Comparison of ENCODE assay signal across 18 cellular contexts in genomic region chr10:22621726-22622125, GRCh38.
DNase-seq lines count a peak whose midpoint lies in the region; ATAC-seq and TF ChIP-seq lines count a peak whose summit lies in the region.
"Had no signal": no experiment of that assay in that cellular context is flagged by ENCODE, and none has a peak within 500 bp of the region (broad histone marks: within the 10 kb centered on the region; RNA-seq: fewer than 3 reads in every experiment).

No MANE protein-coding gene starts in this region.

- H3K4me3 ChIP-seq in GM06990 (replicated peaks; ENCODE audit: low read depth, low read length) (peak overlapping the region; percentile 49; the same call in 1 of the 2 replicates), SJSA1 (no peak overlapping the region), trophoblast cell (ENCODE audit: low read depth, low read length) (no peak overlapping the region)
- H3K4me3 ChIP-seq: BLaER1 treated with 17β-estradiol and CSF1 and Interleukin-3, amounts not matched to agents 10 nM and 100 nM; breast epithelium; left ventricle myocardium inferior; SJCRH30 had no signal

- peaks cover 23% of the 10 kb centered on the region for H3K79me1 ChIP-seq in trophoblast cell (ENCODE audit: low read length)

- peak overlapping the region; percentile 23 for H2BK5ac ChIP-seq in trophoblast cell (ENCODE audit: low read depth, low read length, poor library complexity)

- no peak overlapping the region for H4K8ac ChIP-seq in trophoblast cell (ENCODE audit: low read depth, low read length)

- no peaks in the 10 kb centered on the region for H3K27me3 ChIP-seq in GM06990 (replicated peaks; ENCODE audit: control insufficient read depth, insufficient read depth, low read length)
- H3K27me3 ChIP-seq in SJSA1 (replicated peaks): no peaks in the 10 kb centered on the region
- no peaks in the 10 kb centered on the region for H3K27me3 ChIP-seq in trophoblast cell (ENCODE audit: insufficient read depth, low read length)
- H3K27me3 ChIP-seq: BLaER1 treated with 17β-estradiol and CSF1 and Interleukin-3, amounts not matched to agents 10 nM and 100 nM; breast epithelium; SJCRH30 had no signal

- no peak overlapping the region for H3K9ac ChIP-seq in trophoblast cell (ENCODE audit: low read length)
- H3K9ac ChIP-seq: BLaER1 treated with 17β-estradiol and CSF1 and Interleukin-3, amounts not matched to agents 10 nM and 100 nM had no signal

- H4K12ac ChIP-seq in trophoblast cell (ENCODE audit: low read depth, low read length): no peak overlapping the region

- H2AFZ ChIP-seq in trophoblast cell (ENCODE audit: insufficient read depth, low read length, poor library complexity): no peak overlapping the region

- H3K18ac ChIP-seq in trophoblast cell (ENCODE audit: low read length): no peak overlapping the region

- H3K14ac ChIP-seq in trophoblast cell (ENCODE audit: low read length): no peak overlapping the region

- DNase-seq in GM06990 (ENCODE audit: extremely low read depth, insufficient read length): no peak
- DNase-seq in SJSA1 (ENCODE audit: low read depth in 1 of 2, low spot score in 2 of 2): no peak
- no peak for DNase-seq in effector memory CD8-positive, alpha-beta T cell
- no peak for DNase-seq in trophoblast cell
- DNase-seq in NCI-H748 (lab: John Stamatoyannopoulos, UW; ENCODE audit: unreplicated experiment): no peak
- DNase-seq in NCI-H526 (lab: John Stamatoyannopoulos, UW): no peak
- DNase-seq: activated naive CD4-positive, alpha-beta T cell treated with anti-CD3 and anti-CD28 coated beads for 36 hours; effector CD8-positive, alpha-beta T cell; left ventricle myocardium inferior; NCI-H1105 treated with DMSO at 0.1 percent for 48 hours; NCI-H345; SJCRH30; stimulated activated CD4-positive, alpha-beta T cell treated with anti-CD3 and anti-CD28 coated beads, Interleukin-12 subunit alpha, Interleukin-12 subunit beta, amount 100 ng/mL, for 4 hours had no signal

- no peaks in the 10 kb centered on the region for H3K27me3 Mint-ChIP-seq in effector memory CD8-positive, alpha-beta T cell

- peak overlapping the region; percentile 63 for H2BK120ac ChIP-seq in trophoblast cell (ENCODE audit: insufficient read depth, low read length, poor library complexity)

- H3K4me3 Mint-ChIP-seq in effector memory CD8-positive, alpha-beta T cell: peak overlapping the region; percentile 68 to 75
- H3K4me3 Mint-ChIP-seq: activated naive CD4-positive, alpha-beta T cell treated with anti-CD3 and anti-CD28 coated beads for 36 hours; nephron had no signal

- H3K9me3 ChIP-seq in SJSA1 (replicated peaks) (no peaks in the 10 kb centered on the region), trophoblast cell (ENCODE audit: insufficient read depth, low read depth, low read length) (no peaks in the 10 kb centered on the region)
- H3K9me3 ChIP-seq: breast epithelium, left ventricle myocardium inferior, SJCRH30 had no signal

- peaks cover 4% of the 10 kb centered on the region for H3K36me3 Mint-ChIP-seq in effector memory CD8-positive, alpha-beta T cell (ENCODE audit: insufficient read depth)

- H4K91ac ChIP-seq in trophoblast cell (ENCODE audit: low read depth, low read length): no peak overlapping the region

- no CpG with 5 or more reads among the region's 3 CpGs for WGBS in trophoblast cell (ENCODE audit: extremely low coverage, insufficient coverage, insufficient read length)

- no peak overlapping the region for H2AK5ac ChIP-seq in trophoblast cell (ENCODE audit: low read length)

- no peak overlapping the region for H3K23ac ChIP-seq in trophoblast cell (ENCODE audit: low read length)

- H3K36me3 ChIP-seq in GM06990 (ENCODE audit: control insufficient read depth, insufficient read depth, low read length): no peaks in the 10 kb centered on the region
- no peaks in the 10 kb centered on the region for H3K36me3 ChIP-seq in SJSA1
- H3K36me3 ChIP-seq in trophoblast cell (ENCODE audit: control insufficient read depth in 1 of 2, insufficient read depth in 2 of 2, low read length in 2 of 2): peaks cover 0 to 2% of the 10 kb centered on the region in 2 experiments
- H3K36me3 ChIP-seq: breast epithelium, left ventricle myocardium inferior, SJCRH30 had no signal

- H3K27ac ChIP-seq in SJSA1 (peak overlapping the region; percentile 69), trophoblast cell (ENCODE audit: low read depth, low read length) (peak overlapping the region; percentile 23)
- H3K27ac ChIP-seq: BLaER1 treated with 17β-estradiol and CSF1 and Interleukin-3, amounts not matched to agents 10 nM and 100 nM; HL-60; SJCRH30 had no signal

- peak overlapping the region; percentile 97 to 98 for H3K27ac Mint-ChIP-seq in effector memory CD8-positive, alpha-beta T cell

- no peak for TF ChIP-seq CTCF in GM06990 (IDR thresholded peaks at IDR 0.05; ENCODE audit: insufficient read depth, low read length, poor library complexity, severe bottlenecking)

- H3K9me3 Mint-ChIP-seq in effector memory CD8-positive, alpha-beta T cell: no peaks in the 10 kb centered on the region
- H3K9me3 Mint-ChIP-seq: activated naive CD4-positive, alpha-beta T cell treated with anti-CD3 and anti-CD28 coated beads for 36 hours; nephron had no signal

- H3K4ac ChIP-seq in trophoblast cell (ENCODE audit: low read depth, low read length): no peak overlapping the region

- peaks cover 8% of the 10 kb centered on the region for H3K79me2 ChIP-seq in trophoblast cell (ENCODE audit: control insufficient read depth, insufficient read depth, low read length, poor library complexity)

- H3K4me2 ChIP-seq in trophoblast cell (ENCODE audit: low read length): no peak overlapping the region

- H3K4me1 ChIP-seq in SJSA1 (replicated peaks) (peaks cover 97% of the 10 kb centered on the region), trophoblast cell (ENCODE audit: control insufficient read depth in 1 of 2, insufficient read depth in 2 of 2, low read length in 2 of 2) (peaks cover 20 to 32% of the 10 kb centered on the region in 2 experiments)

- ATAC-seq in effector memory CD8-positive, alpha-beta T cell (replicated peaks): no peak
- ATAC-seq in HG02588 (IDR thresholded peaks at IDR 0.05; ENCODE audit: unreplicated experiment): no peak

- H2BK12ac ChIP-seq in trophoblast cell (ENCODE audit: low read length): no peak overlapping the region

- H3K4me1 Mint-ChIP-seq in effector memory CD8-positive, alpha-beta T cell (ENCODE audit: low read depth in 2 of 2): peaks cover 67 to 92% of the 10 kb centered on the region in 2 donors
